In the genomic region with DNA sequence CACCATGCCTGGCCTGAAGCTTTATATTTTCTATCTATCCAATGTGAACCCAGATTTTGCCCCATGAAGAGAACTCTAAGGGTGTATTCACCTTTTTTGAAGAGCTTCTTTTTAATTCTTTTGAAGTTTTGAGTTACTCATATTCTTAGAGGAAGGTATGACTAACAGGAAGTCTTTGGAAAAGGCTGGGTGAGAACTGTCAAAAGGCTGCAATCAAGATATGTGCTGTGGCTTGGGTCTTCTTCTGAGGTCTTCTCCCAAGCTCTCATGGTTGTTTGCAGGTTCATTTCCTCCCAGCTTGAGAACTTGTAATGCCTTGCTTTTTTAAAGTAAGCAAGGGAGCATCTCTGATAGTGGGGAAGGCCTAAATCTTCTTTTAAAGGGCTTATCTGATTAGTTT, we compare ENCODE assay signal across 17 cellular contexts. TPM values are rescaled to one million over a fixed set of nuclear protein-coding genes. Genes with fewer than 3 reads are reported as not detected.
DNase-seq lines count a peak whose midpoint lies in the region; ATAC-seq and TF ChIP-seq lines count a peak whose summit lies in the region.
"Had no signal": no experiment of that assay in that cellular context is flagged by ENCODE, and none has a peak within 500 bp of the region (broad histone marks: within the 10 kb centered on the region; RNA-seq: fewer than 3 reads in every experiment).

No MANE protein-coding gene starts in this region.

- H3K27me3 ChIP-seq in RWPE2 (ENCODE audit: insufficient read depth, poor library complexity, severe bottlenecking) (no peaks in the 10 kb centered on the region), MG63 (no peaks in the 10 kb centered on the region)
- H3K27me3 ChIP-seq: gastrocnemius medialis had no signal

- peak; percentile 76 for ATAC-seq in RWPE2 (ENCODE audit: low read depth)
- ATAC-seq in activated naive CD8-positive, alpha-beta T cell treated with anti-CD3 and anti-CD28 coated beads, Interleukin-2, amount 50 U/mL, for 24 hours = peak; percentile 94
- peak; percentile 93 for ATAC-seq in stimulated activated naive CD8-positive, alpha-beta T cell treated with anti-CD3 and anti-CD28 coated beads, Interleukin-15, amount 100 ng/mL, for 72 hours
- no peak for ATAC-seq in HG02852 (IDR thresholded peaks at IDR 0.05; ENCODE audit: unreplicated experiment)
- no peak for ATAC-seq in GM19395 (IDR thresholded peaks at IDR 0.05; ENCODE audit: unreplicated experiment)
- ATAC-seq: gastrocnemius medialis had no signal

- H3K27me3 Mint-ChIP-seq in activated naive CD8-positive, alpha-beta T cell treated with anti-CD3 and anti-CD28 coated beads, Interleukin-2, amount 50 U/mL, for 24 hours = no peaks in the 10 kb centered on the region
- H3K27me3 Mint-ChIP-seq in stimulated activated naive CD8-positive, alpha-beta T cell treated with anti-CD3 and anti-CD28 coated beads, Interleukin-15, amount 100 ng/mL, for 72 hours = no peaks in the 10 kb centered on the region

- no peak overlapping the region for H3K27ac ChIP-seq in RWPE2 (ENCODE audit: poor library complexity, severe bottlenecking)
- H3K27ac ChIP-seq: gastrocnemius medialis, PC-9 had no signal

- no peak overlapping the region for H3K4me3 Mint-ChIP-seq in activated naive CD8-positive, alpha-beta T cell treated with anti-CD3 and anti-CD28 coated beads, Interleukin-2, amount 50 U/mL, for 24 hours
- peak overlapping the region; percentile 17 to 33 for H3K4me3 Mint-ChIP-seq in stimulated activated naive CD8-positive, alpha-beta T cell treated with anti-CD3 and anti-CD28 coated beads, Interleukin-15, amount 100 ng/mL, for 72 hours
- H3K4me3 Mint-ChIP-seq: H9, immature natural killer cell had no signal

- peaks cover 7% of the 10 kb centered on the region for H3K9me3 Mint-ChIP-seq in activated naive CD8-positive, alpha-beta T cell treated with anti-CD3 and anti-CD28 coated beads, Interleukin-2, amount 50 U/mL, for 24 hours
- peaks cover 6 to 15% of the 10 kb centered on the region in 2 donors for H3K9me3 Mint-ChIP-seq in stimulated activated naive CD8-positive, alpha-beta T cell treated with anti-CD3 and anti-CD28 coated beads, Interleukin-15, amount 100 ng/mL, for 72 hours

- H3K9me3 ChIP-seq in RWPE2 (ENCODE audit: severe bottlenecking) (no peaks in the 10 kb centered on the region), MG63 (no peaks in the 10 kb centered on the region)
- H3K9me3 ChIP-seq: gastrocnemius medialis had no signal

- H3K4me3 ChIP-seq in RWPE2 (ENCODE audit: severe bottlenecking) (no peak overlapping the region), MG63 (no peak overlapping the region)
- H3K4me3 ChIP-seq: gastrocnemius medialis, PC-9 had no signal

- peak overlapping the region; percentile 65 for H3K27ac Mint-ChIP-seq in activated naive CD8-positive, alpha-beta T cell treated with anti-CD3 and anti-CD28 coated beads, Interleukin-2, amount 50 U/mL, for 24 hours
- peak overlapping the region; percentile 69 to 70 for H3K27ac Mint-ChIP-seq in stimulated activated naive CD8-positive, alpha-beta T cell treated with anti-CD3 and anti-CD28 coated beads, Interleukin-15, amount 100 ng/mL, for 72 hours
- H3K27ac Mint-ChIP-seq: H9, immature natural killer cell had no signal

- H3K4me1 ChIP-seq in RWPE2 (ENCODE audit: insufficient read depth, poor library complexity, severe bottlenecking) = peaks cover 8% of the 10 kb centered on the region
- H3K4me1 ChIP-seq: gastrocnemius medialis had no signal

- DNase-seq in stimulated activated CD4-positive, alpha-beta T cell treated with anti-CD3 and anti-CD28 coated beads, Interleukin-15, amount 100 ng/mL, for 24 hours = peak; percentile 22
- no peak for DNase-seq in stimulated activated CD4-positive, alpha-beta T cell treated with anti-CD3 and anti-CD28 coated beads, Interleukin-2, amount 100 ng/mL, for 48 hours
- no peak for DNase-seq in RWPE2 (ENCODE audit: low spot score)
- peak; percentile 9 for DNase-seq in activated naive CD8-positive, alpha-beta T cell treated with anti-CD3 and anti-CD28 coated beads, Interleukin-2, amount 50 U/mL, for 24 hours
- peak; percentile 23 to 39 for DNase-seq in stimulated activated naive CD8-positive, alpha-beta T cell treated with anti-CD3 and anti-CD28 coated beads, Interleukin-15, amount 100 ng/mL, for 72 hours
- no peak for DNase-seq in MG63
- DNase-seq: effector CD8-positive, alpha-beta T cell; gastrocnemius medialis; H9; immature natural killer cell; NCI-H345; PC-9; posterior cingulate gyrus had no signal

- H3K36me3 ChIP-seq in RWPE2 (ENCODE audit: low read depth) = no peaks in the 10 kb centered on the region
- H3K36me3 ChIP-seq in MG63 = no peaks in the 10 kb centered on the region
- H3K36me3 ChIP-seq: gastrocnemius medialis had no signal

- TF ChIP-seq CTCF in RWPE2 (IDR thresholded peaks at IDR 0.05; ENCODE audit: poor library complexity, severe bottlenecking) = no peak

- H3K36me3 Mint-ChIP-seq in activated naive CD8-positive, alpha-beta T cell treated with anti-CD3 and anti-CD28 coated beads, Interleukin-2, amount 50 U/mL, for 24 hours (ENCODE audit: low read depth) = no peaks in the 10 kb centered on the region
- H3K36me3 Mint-ChIP-seq: immature natural killer cell had no signal

- peaks cover 51% of the 10 kb centered on the region for H3K4me1 Mint-ChIP-seq in activated naive CD8-positive, alpha-beta T cell treated with anti-CD3 and anti-CD28 coated beads, Interleukin-2, amount 50 U/mL, for 24 hours
- H3K4me1 Mint-ChIP-seq in stimulated activated naive CD8-positive, alpha-beta T cell treated with anti-CD3 and anti-CD28 coated beads, Interleukin-15, amount 100 ng/mL, for 72 hours = peaks cover 47% of the 10 kb centered on the region

RNA-seq across cellular contexts. Expression of gene C4orf17, which starts 3.1 kb away (rescaled TPM):
- not detected in 2 replicates for total RNA-seq in MG63 (2014; rRNA removed; shearing (Covaris generic); ENCODE audit: low replicate concordance)
- total RNA-seq: Daoy, gastrocnemius medialis, H9, mononuclear cell, PC-9 had no signal

RNA-seq across cellular contexts. Expression of gene TRMT10A, which starts 56.1 kb away (rescaled TPM):
- 7.9 and 32.2 TPM in 2 replicates for total RNA-seq in MG63 (2014; rRNA removed; shearing (Covaris generic); ENCODE audit: low replicate concordance)

Comparison
In these comparisons a context has a peak if more than half of its experiments do, and no peak if none do; other contexts are left out.
1. DNase-seq: peak in stimulated activated CD4-positive, alpha-beta T cell treated with anti-CD3 and anti-CD28 coated beads, Interleukin-15, amount 100 ng/mL, for 24 hours (single experiment), activated naive CD8-positive, alpha-beta T cell treated with anti-CD3 and anti-CD28 coated beads, Interleukin-2, amount 50 U/mL, for 24 hours (single experiment) and stimulated activated naive CD8-positive, alpha-beta T cell treated with anti-CD3 and anti-CD28 coated beads, Interleukin-15, amount 100 ng/mL, for 72 hours (2 of 2); none in stimulated activated CD4-positive, alpha-beta T cell treated with anti-CD3 and anti-CD28 coated beads, Interleukin-2, amount 100 ng/mL, for 48 hours (0 of 2), RWPE2 (single experiment) and MG63 (single experiment).
2. ATAC-seq: peak in RWPE2 (single experiment), activated naive CD8-positive, alpha-beta T cell treated with anti-CD3 and anti-CD28 coated beads, Interleukin-2, amount 50 U/mL, for 24 hours (single experiment) and stimulated activated naive CD8-positive, alpha-beta T cell treated with anti-CD3 and anti-CD28 coated beads, Interleukin-15, amount 100 ng/mL, for 72 hours (single experiment); none in HG02852 (single experiment) and GM19395 (single experiment).